Comparison of ENCODE assay signal across 22 cellular contexts in the genomic region with DNA sequence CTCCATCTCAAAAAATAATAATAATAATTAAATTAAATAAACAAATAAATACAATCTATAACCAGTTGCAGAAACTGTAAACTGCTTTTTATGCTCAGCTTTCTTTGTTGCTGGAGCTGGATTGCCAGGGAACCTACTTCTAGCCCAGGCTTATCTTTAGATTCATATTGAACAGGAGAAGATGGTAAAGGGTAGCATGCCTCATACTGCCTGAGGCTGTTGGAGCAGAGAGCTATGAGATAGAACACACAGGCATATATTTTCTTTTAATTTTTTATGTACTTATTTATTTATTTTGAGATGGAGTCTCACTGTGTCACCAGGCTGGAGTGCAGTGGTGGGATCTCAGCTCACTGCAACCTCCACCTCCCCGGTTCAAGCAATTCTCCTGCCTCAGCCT. TPM values are rescaled to one million over a fixed set of nuclear protein-coding genes. Genes with fewer than 3 reads are reported as not detected.
A peak's percentile ranks its signal among the peaks of the same experiment; 100 is the strongest.
DNase-seq lines count a peak whose midpoint lies in the region; ATAC-seq and TF ChIP-seq lines count a peak whose summit lies in the region.
"Had no signal": no experiment of that assay in that cellular context is flagged by ENCODE, and none has a peak within 500 bp of the region (broad histone marks: within the 10 kb centered on the region; RNA-seq: fewer than 3 reads in every experiment).

No MANE protein-coding gene starts in this region.

- peak overlapping the region; percentile 71 for H3K4me3 Mint-ChIP-seq in Caco-2 (ENCODE audit: unreplicated experiment)
- H3K4me3 Mint-ChIP-seq: CD8-positive, alpha-beta memory T cell had no signal

- no peaks in the 10 kb centered on the region for H4K20me1 ChIP-seq in PC-3 (ENCODE audit: low read length)

- WGBS in esophagus muscularis mucosa, result 93% methylated on average over 1 of the region's 1 CpG
- 76 to 95% (median 90%) methylated on average over 1 of the region's 1 CpG for WGBS in spleen, 5 donors

- no peaks in the 10 kb centered on the region for H3K9me2 ChIP-seq in PC-3 (replicated peaks; ENCODE audit: low read length)

- no peaks in the 10 kb centered on the region for H3K9me3 ChIP-seq in Caco-2
- H3K9me3 ChIP-seq in PC-3 (ENCODE audit: low read length), result no peaks in the 10 kb centered on the region
- H3K9me3 ChIP-seq in esophagus muscularis mucosa, result no peaks in the 10 kb centered on the region
- no peaks in the 10 kb centered on the region for H3K9me3 ChIP-seq in spleen
- H3K9me3 ChIP-seq: thoracic aorta had no signal

- H3K4me1 ChIP-seq in Caco-2 (peaks cover 67% of the 10 kb centered on the region), PC-3 (ENCODE audit: insufficient read depth, low read length) (peaks cover 63% of the 10 kb centered on the region), esophagus muscularis mucosa (peaks cover 46 to 66% (median 59%) of the 10 kb centered on the region in 4 donors), spleen (peaks cover 43 to 85% (median 70%) of the 10 kb centered on the region in 6 donors)

- H3K9me3 Mint-ChIP-seq in Caco-2 (ENCODE audit: unreplicated experiment), result no peaks in the 10 kb centered on the region
- H3K9me3 Mint-ChIP-seq: activated naive CD8-positive, alpha-beta T cell treated with anti-CD3 and anti-CD28 coated beads, Interleukin-2, amount 10 ng/mL, durations not matched to agents 7 days and 5 days; CD8-positive, alpha-beta memory T cell; GM23338; stimulated activated naive B cell treated with anti-CD40 and anti-IgM and Interleukin-4, amounts not matched to agents 10 μg/mL and 1 μg/mL and 100 μg/mL, for 72 hours had no signal

- no peaks in the 10 kb centered on the region for H3K79me2 ChIP-seq in PC-3 (ENCODE audit: low read length)

- TF ChIP-seq POLR2A in esophagus muscularis mucosa (IDR thresholded peaks at IDR 0.05; ENCODE audit: low read depth) (no peak), spleen (IDR thresholded peaks at IDR 0.05) (no peak)

- H3K36me3 ChIP-seq in Caco-2 (ENCODE audit: control insufficient read depth, insufficient read depth, low read length) (no peaks in the 10 kb centered on the region), PC-3 (ENCODE audit: low read depth, low read length) (no peaks in the 10 kb centered on the region), esophagus muscularis mucosa (no peaks in the 10 kb centered on the region), spleen (no peaks in the 10 kb centered on the region)
- H3K36me3 ChIP-seq: thoracic aorta had no signal

- POLR2A ChIA-PET in Caco-2 (lab: Charles Lee) (no interaction called here), PC-3 (lab: Charles Lee; ENCODE audit: unreplicated experiment) (no interaction called here)

- peak overlapping the region; percentile 95 for H3K27ac Mint-ChIP-seq in Caco-2 (ENCODE audit: unreplicated experiment)
- H3K27ac Mint-ChIP-seq: activated naive CD8-positive, alpha-beta T cell treated with anti-CD3 and anti-CD28 coated beads, Interleukin-2, amount 10 ng/mL, durations not matched to agents 7 days and 5 days; GM23338; stimulated activated naive B cell treated with anti-CD40 and anti-IgM and Interleukin-4, amounts not matched to agents 10 μg/mL and 1 μg/mL and 100 μg/mL, for 72 hours had no signal

- BruUV-seq in Caco-2 (replicated peaks; lab: Mats Ljungman, UMichigan), result no TSS peak
- BruUV-seq in PC-3 (replicated peaks; lab: Mats Ljungman, UMichigan), result no TSS peak

- intact Hi-C loops in Caco-2 (cut with micrococcal nuclease; ENCODE audit: unreplicated experiment), result loop anchor here (2.0 kb wide), 1 partner anchor 98 kb away; no protein-coding TSS in a partner anchor
- intact Hi-C loops in PC-3 (cut with micrococcal nuclease), result no loop called here
- intact Hi-C loops in esophagus muscularis mucosa (cut with DNase I), result no loop called here
- intact Hi-C loops in spleen (cut with DNase I; ENCODE audit: low total_unique reads), result no loop called here

- H3K4me3 ChIP-seq in Caco-2 (ENCODE audit: low read depth, low read length) (no peak overlapping the region), PC-3 (ENCODE audit: low read length) (no peak overlapping the region), esophagus muscularis mucosa (no peak overlapping the region), spleen (no peak overlapping the region)

- H3K27ac ChIP-seq in PC-3 (ENCODE audit: low read length), result no peak overlapping the region
- H3K27ac ChIP-seq in esophagus muscularis mucosa (replicated peaks in 1 of 4), result peak overlapping the region in 2 of 4 donors; percentile 54 to 63
- H3K27ac ChIP-seq in spleen, result peak overlapping the region in 5 of 8 donors; percentile 75 to 86 (median 82)

- no peak for ATAC-seq in PC-3
- ATAC-seq in GM19324 (IDR thresholded peaks at IDR 0.05; ENCODE audit: low FRiP score, unreplicated experiment), result no peak
- ATAC-seq: stimulated activated naive B cell treated with anti-CD40 and anti-IgM and Interleukin-4, amounts not matched to agents 10 μg/mL and 1 μg/mL and 100 μg/mL, for 72 hours had no signal

- TF ChIP-seq CTCF in Caco-2 (IDR thresholded peaks at IDR 0.05; ENCODE audit: insufficient read depth in 1 of 2, low read depth in 1 of 2, low read length in 1 of 2, severe bottlenecking in 1 of 2, unreplicated experiment in 1 of 2), result no peak
- no peak for TF ChIP-seq CTCF in PC-3 (conservative IDR thresholded peaks at IDR 0.05; ENCODE audit: low read depth, low read length)
- no peak for TF ChIP-seq CTCF in esophagus muscularis mucosa (IDR thresholded peaks at IDR 0.05)
- TF ChIP-seq CTCF in spleen (IDR thresholded peaks at IDR 0.05 in 8 of 11, conservative IDR thresholded peaks at IDR 0.05 in 3 of 11), result no peak

- no peak for TF ChIP-seq EP300 in esophagus muscularis mucosa (IDR thresholded peaks at IDR 0.05)

- H2AFZ ChIP-seq in PC-3 (ENCODE audit: low read length), result no peak overlapping the region

- DNase-seq in Caco-2, result no peak
- DNase-seq in PC-3, result peak; percentile 39
- peak; percentile 2 for DNase-seq in esophagus muscularis mucosa (ENCODE audit: extremely low spot score)
- DNase-seq in spleen, result no peak
- no peak for DNase-seq in DMS153 (lab: John Stamatoyannopoulos, UW)
- DNase-seq in NCI-H1694 treated with DMSO at 0.1 percent for 48 hours (lab: John Stamatoyannopoulos, UW), result no peak
- DNase-seq: activated CD4-positive, alpha-beta T cell treated with anti-CD3 and anti-CD28 coated beads, Interleukin-2, amount 50 U/mL, for 48 hours; activated CD8-positive, alpha-beta memory T cell treated with anti-CD3 and anti-CD28 coated beads, Interleukin-2, amount 50 U/mL, for 48 hours; activated naive CD8-positive, alpha-beta T cell treated with anti-CD3 and anti-CD28 coated beads, Interleukin-2, amount 10 ng/mL, durations not matched to agents 7 days and 5 days; CD8-positive, alpha-beta memory T cell; DMS53; KG1; kidney glomerular epithelial cell; NCI-H2171; NCI-H510A treated with DMSO at 0.1 percent for 48 hours; stimulated activated CD4-positive, alpha-beta T cell treated with anti-CD3 and anti-CD28 coated beads, Interleukin-2, amount 100 ng/mL, for 48 hours; stimulated activated naive B cell treated with anti-CD40 and anti-IgM and Interleukin-4, amounts not matched to agents 10 μg/mL and 1 μg/mL and 100 μg/mL, for 72 hours; T-helper 9 cell had no signal

- peaks cover 59% of the 10 kb centered on the region for H3K4me1 Mint-ChIP-seq in Caco-2 (ENCODE audit: low read depth, unreplicated experiment)

- H3K9ac ChIP-seq in PC-3 (ENCODE audit: low read length), result no peak overlapping the region

- peaks cover 2% of the 10 kb centered on the region for H3F3A ChIP-seq in PC-3 (ENCODE audit: low read length, unreplicated experiment)

- no peak overlapping the region for H3K4me2 ChIP-seq in PC-3 (ENCODE audit: low read length)

- CTCF ChIA-PET in Caco-2 (lab: Charles Lee), result no interaction called here
- CTCF ChIA-PET in PC-3 (lab: Charles Lee), result no interaction called here

- H3K36me3 Mint-ChIP-seq in Caco-2 (ENCODE audit: insufficient read depth, unreplicated experiment), result peaks cover 15% of the 10 kb centered on the region
- H3K36me3 Mint-ChIP-seq: CD8-positive, alpha-beta memory T cell had no signal

- H3K27me3 Mint-ChIP-seq in Caco-2 (ENCODE audit: insufficient read depth, unreplicated experiment), result no peaks in the 10 kb centered on the region
- H3K27me3 Mint-ChIP-seq: activated naive CD8-positive, alpha-beta T cell treated with anti-CD3 and anti-CD28 coated beads, Interleukin-2, amount 10 ng/mL, durations not matched to agents 7 days and 5 days; CD8-positive, alpha-beta memory T cell; stimulated activated naive B cell treated with anti-CD40 and anti-IgM and Interleukin-4, amounts not matched to agents 10 μg/mL and 1 μg/mL and 100 μg/mL, for 72 hours had no signal

- no peaks in the 10 kb centered on the region for H3K27me3 ChIP-seq in Caco-2 (replicated peaks; ENCODE audit: control insufficient read depth, insufficient read depth, low read length)
- H3K27me3 ChIP-seq in PC-3 (ENCODE audit: low read length), result no peaks in the 10 kb centered on the region
- H3K27me3 ChIP-seq in esophagus muscularis mucosa, result no peaks in the 10 kb centered on the region
- no peaks in the 10 kb centered on the region for H3K27me3 ChIP-seq in spleen (replicated peaks in 1 of 7)
- H3K27me3 ChIP-seq: dorsolateral prefrontal cortex had no signal

RNA-seq across cellular contexts. Expression of a gene that starts 28.7 kb away (rescaled TPM):
- total RNA-seq in Caco-2 (2022), result 122 and 125 TPM in 2 replicates
- total RNA-seq in PC-3 (2014; rRNA removed), result 38.1 and 38.3 TPM in 2 replicates
- 10 to 100 TPM; 14.5 to 23.2 (median 17.8) TPM for total RNA-seq in esophagus muscularis mucosa
- 100 to 1,000 TPM in 4 of 7 donors, 10 to 100 TPM in 3; 75.2 to 176 (median 103) TPM for total RNA-seq in spleen
- polyA plus RNA-seq in spleen, result 10 to 100 TPM; 25.4 to 42.0 (median 32.0) TPM

Comparison
In these comparisons a context has a peak if more than half of its experiments do, and no peak if none do; other contexts are left out.
1. DNase-seq: peak in PC-3 (single experiment) and esophagus muscularis mucosa (single experiment); none in Caco-2 (0 of 2), spleen (single experiment), DMS153 (single experiment) and NCI-H1694 treated with DMSO at 0.1 percent for 48 hours (single experiment).